Comparison of ENCODE assay signal across 16 cellular contexts in the genomic region with DNA sequence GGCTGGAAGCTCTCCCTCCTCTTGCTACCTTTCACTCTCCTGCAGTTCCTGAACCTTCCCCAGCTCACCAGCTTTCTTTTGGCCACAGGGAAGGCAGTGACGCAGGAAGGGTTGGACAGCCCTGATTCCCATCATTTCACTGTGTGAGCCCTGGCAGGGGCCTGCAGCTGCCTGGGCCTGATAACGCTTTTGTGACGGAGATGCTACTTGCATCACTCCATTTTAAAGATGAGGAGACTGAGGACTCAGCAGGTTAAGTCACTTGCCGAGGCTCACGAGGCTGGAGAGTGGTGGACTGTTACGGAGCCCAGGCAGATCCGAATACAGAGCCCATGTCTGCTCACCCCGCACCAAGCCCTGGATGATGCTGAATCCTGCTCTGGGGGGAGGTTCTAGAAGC.
DNase-seq lines count a peak whose midpoint lies in the region; ATAC-seq and TF ChIP-seq lines count a peak whose summit lies in the region.
"Had no signal": no experiment of that assay in that cellular context is flagged by ENCODE, and none has a peak within 500 bp of the region (broad histone marks: within the 10 kb centered on the region; RNA-seq: fewer than 3 reads in every experiment).

No MANE protein-coding gene starts in this region.

- ATAC-seq in stimulated activated effector memory CD8-positive, alpha-beta T cell treated with anti-CD3 and anti-CD28 coated beads, Interleukin-12 subunit alpha, Interleukin-12 subunit beta, amount 100 ng/mL, for 72 hours = no peak
- no peak for ATAC-seq in HG02840 (IDR thresholded peaks at IDR 0.05; ENCODE audit: low FRiP score, unreplicated experiment)
- ATAC-seq in GM21717 (IDR thresholded peaks at IDR 0.05; ENCODE audit: unreplicated experiment) = no peak

- no peak overlapping the region for H3K4me2 ChIP-seq in H9 (ENCODE audit: insufficient read depth, insufficient read length, low read length)

- H3K79me2 ChIP-seq in H9 (ENCODE audit: insufficient read depth, low read length) = no peaks in the 10 kb centered on the region

- H4K5ac ChIP-seq in H9 (ENCODE audit: insufficient read length, low read depth, low read length) = no peak overlapping the region

- H3K27me3 Mint-ChIP-seq in H9 (ENCODE audit: low read depth) = no peaks in the 10 kb centered on the region; the same call in none of the 2 replicates
- H3K27me3 Mint-ChIP-seq in neural crest cell (ENCODE audit: low read depth) = no peaks in the 10 kb centered on the region
- no peaks in the 10 kb centered on the region for H3K27me3 Mint-ChIP-seq in osteocyte (ENCODE audit: unreplicated experiment)
- H3K27me3 Mint-ChIP-seq: CD4-positive, alpha-beta memory T cell had no signal

- no peak overlapping the region for H4K91ac ChIP-seq in H9 (ENCODE audit: insufficient read length, low read depth, low read length)

- H3T11ph ChIP-seq in H9 (ENCODE audit: low read length) = no peak overlapping the region

- H2BK120ac ChIP-seq in H9 (ENCODE audit: low read depth, low read length, poor library complexity, severe bottlenecking) = no peak overlapping the region

- H3K36me3 Mint-ChIP-seq in H9 (ENCODE audit: insufficient read depth in 1 of 3, low read depth in 3 of 3) (peaks cover 0 to 15% (median 0%) of the 10 kb centered on the region in 3 experiments; a peak in 4 of 7 replicates), neural crest cell (ENCODE audit: low read depth) (no peaks in the 10 kb centered on the region), osteocyte (ENCODE audit: unreplicated experiment) (peaks cover 12% of the 10 kb centered on the region)
- peaks cover 49% of the 10 kb centered on the region for H3K36me3 Mint-ChIP-seq in stimulated activated effector memory CD8-positive, alpha-beta T cell treated with anti-CD3 and anti-CD28 coated beads, Interleukin-12 subunit alpha, Interleukin-12 subunit beta, amount 100 ng/mL, for 72 hours

- H3K9me3 ChIP-seq in H9 (ENCODE audit: control insufficient read depth, low read depth, low read length) = no peaks in the 10 kb centered on the region
- H3K9me3 ChIP-seq in NT2/D1 (ENCODE audit: insufficient read depth, low read length) = no peaks in the 10 kb centered on the region
- H3K9me3 ChIP-seq: HAP-1 had no signal

- no peak overlapping the region for H3K56ac ChIP-seq in H9 (ENCODE audit: insufficient read length, low read depth, low read length)

- H3K27ac Mint-ChIP-seq in H9 = peak overlapping the region in 2 of 3 experiments; percentile 53 to 73; a peak in 3 of 7 replicates
- H3K27ac Mint-ChIP-seq in neural crest cell (ENCODE audit: unreplicated experiment) = peak overlapping the region; percentile 50
- peak overlapping the region; percentile 67 for H3K27ac Mint-ChIP-seq in stimulated activated effector memory CD8-positive, alpha-beta T cell treated with anti-CD3 and anti-CD28 coated beads, Interleukin-12 subunit alpha, Interleukin-12 subunit beta, amount 100 ng/mL, for 72 hours
- H3K27ac Mint-ChIP-seq in osteocyte (ENCODE audit: unreplicated experiment) = no peak overlapping the region
- H3K27ac Mint-ChIP-seq: CD4-positive, alpha-beta memory T cell had no signal

- H4K8ac ChIP-seq in H9 (replicated peaks; ENCODE audit: insufficient read length, low read depth, low read length) = no peak overlapping the region

- H2BK12ac ChIP-seq in H9 (ENCODE audit: insufficient read length, low read depth, low read length) = no peak overlapping the region

- H2AK5ac ChIP-seq in H9 (ENCODE audit: insufficient read length, low read length) = no peak overlapping the region

- TF ChIP-seq CTCF in H9 (conservative IDR thresholded peaks at IDR 0.05) (no peak), neural crest cell (conservative IDR thresholded peaks at IDR 0.05) (no peak), osteocyte (IDR thresholded peaks at IDR 0.05) (no peak)

- peaks cover 36% of the 10 kb centered on the region for H3K36me3 ChIP-seq in NT2/D1 (ENCODE audit: insufficient read depth, insufficient read length, low read length)
- H3K36me3 ChIP-seq: HAP-1 had no signal

- no peak overlapping the region for H3K18ac ChIP-seq in H9 (ENCODE audit: insufficient read length, low read depth, low read length)

- H4K20me1 ChIP-seq in H9 (ENCODE audit: control insufficient read depth, insufficient read depth, insufficient read length) = no peaks in the 10 kb centered on the region

- H3K14ac ChIP-seq in H9 (ENCODE audit: insufficient read depth, low read length) = no peak overlapping the region

- DNase-seq in H9 (no peak), NT2/D1 (ENCODE audit: low read depth, low spot score) (no peak), neural crest cell (ENCODE audit: low read depth, low spot score) (no peak), osteocyte (ENCODE audit: extremely low spot score, unreplicated experiment) (no peak)
- no peak for DNase-seq in stimulated activated effector memory CD8-positive, alpha-beta T cell treated with anti-CD3 and anti-CD28 coated beads, Interleukin-12 subunit alpha, Interleukin-12 subunit beta, amount 100 ng/mL, for 72 hours (ENCODE audit: low spot score in 2 of 2)
- DNase-seq: C1 segment of cervical spinal cord; Calu3; CD4-positive, alpha-beta memory T cell; COR-L47; DMS53; DMS79 treated with DMSO at 0.1 percent for 48 hours; GF-D8; GM23248 had no signal

- H3K23ac ChIP-seq in H9 (ENCODE audit: insufficient read length, low read depth, low read length) = no peak overlapping the region

- no peaks in the 10 kb centered on the region for H3K27me3 ChIP-seq in H9 (ENCODE audit: insufficient read depth, low read length)
- H3K27me3 ChIP-seq in NT2/D1 (ENCODE audit: insufficient read depth, insufficient read length) = no peaks in the 10 kb centered on the region

- no peak overlapping the region for H2BK20ac ChIP-seq in H9 (ENCODE audit: low read depth, low read length, poor library complexity, severe bottlenecking)

- WGBS in H9 (ENCODE audit: extremely low coverage, insufficient read length, low lambda C conversion rate) = no CpG with 5 or more reads among the region's 8 CpGs

- no peak overlapping the region for H2BK15ac ChIP-seq in H9 (ENCODE audit: low read depth, low read length)

- H3K4me3 ChIP-seq in NT2/D1 (ENCODE audit: insufficient read length, low read depth) = no peak overlapping the region
- H3K4me3 ChIP-seq: GM23248, HAP-1 had no signal

- H3K79me1 ChIP-seq in H9 (ENCODE audit: insufficient read depth, low read depth, low read length, poor library complexity, severe bottlenecking) = no peaks in the 10 kb centered on the region

- H3K4me3 Mint-ChIP-seq in H9 = no peak overlapping the region
- H3K4me3 Mint-ChIP-seq in neural crest cell = no peak overlapping the region
- no peak overlapping the region for H3K4me3 Mint-ChIP-seq in stimulated activated effector memory CD8-positive, alpha-beta T cell treated with anti-CD3 and anti-CD28 coated beads, Interleukin-12 subunit alpha, Interleukin-12 subunit beta, amount 100 ng/mL, for 72 hours
- H3K4me3 Mint-ChIP-seq in osteocyte (ENCODE audit: unreplicated experiment) = no peak overlapping the region
- H3K4me3 Mint-ChIP-seq: CD4-positive, alpha-beta memory T cell had no signal

- H3K4me1 ChIP-seq in H9 (ENCODE audit: insufficient read depth, low read length) (no peaks in the 10 kb centered on the region), NT2/D1 (ENCODE audit: insufficient read depth, insufficient read length) (peaks cover 18% of the 10 kb centered on the region)
- H3K4me1 ChIP-seq: HAP-1 had no signal

- no peak overlapping the region for H3K27ac ChIP-seq in H9 (ENCODE audit: insufficient read length, low read depth, low read length)
- H3K27ac ChIP-seq: GM23248 had no signal

- no peaks in the 10 kb centered on the region for H3K23me2 ChIP-seq in H9 (ENCODE audit: insufficient read length, low read depth, low read length, poor library complexity, severe bottlenecking)

- no peak overlapping the region for H2AFZ ChIP-seq in H9 (ENCODE audit: low read length)
- H2AFZ ChIP-seq: GM23248 had no signal

- H3K9ac ChIP-seq in H9 (ENCODE audit: extremely low read depth, insufficient read length, low read length) (no peak overlapping the region), NT2/D1 (ENCODE audit: insufficient read length, low read depth) (peak overlapping the region; percentile 24)
- H3K9ac ChIP-seq: GM23248 had no signal

- no peak overlapping the region for H3K4ac ChIP-seq in H9 (ENCODE audit: low read depth, low read length)

- no peak overlapping the region for H2BK5ac ChIP-seq in H9 (ENCODE audit: insufficient read length, low read length)

- H3K9me3 Mint-ChIP-seq in H9 (no peaks in the 10 kb centered on the region; a peak in 1 of 5 replicates), neural crest cell (no peaks in the 10 kb centered on the region), osteocyte (ENCODE audit: unreplicated experiment) (no peaks in the 10 kb centered on the region)
- H3K9me3 Mint-ChIP-seq in stimulated activated effector memory CD8-positive, alpha-beta T cell treated with anti-CD3 and anti-CD28 coated beads, Interleukin-12 subunit alpha, Interleukin-12 subunit beta, amount 100 ng/mL, for 72 hours = no peaks in the 10 kb centered on the region
- H3K9me3 Mint-ChIP-seq: CD4-positive, alpha-beta memory T cell had no signal

- peaks cover 15 to 40% of the 10 kb centered on the region in 2 experiments for H3K4me1 Mint-ChIP-seq in H9
- H3K4me1 Mint-ChIP-seq in neural crest cell = peaks cover 20% of the 10 kb centered on the region
- H3K4me1 Mint-ChIP-seq in stimulated activated effector memory CD8-positive, alpha-beta T cell treated with anti-CD3 and anti-CD28 coated beads, Interleukin-12 subunit alpha, Interleukin-12 subunit beta, amount 100 ng/mL, for 72 hours = no peaks in the 10 kb centered on the region
- peaks cover 2% of the 10 kb centered on the region for H3K4me1 Mint-ChIP-seq in osteocyte (ENCODE audit: unreplicated experiment)
- H3K4me1 Mint-ChIP-seq: CD4-positive, alpha-beta memory T cell had no signal
